In the genomic region with DNA sequence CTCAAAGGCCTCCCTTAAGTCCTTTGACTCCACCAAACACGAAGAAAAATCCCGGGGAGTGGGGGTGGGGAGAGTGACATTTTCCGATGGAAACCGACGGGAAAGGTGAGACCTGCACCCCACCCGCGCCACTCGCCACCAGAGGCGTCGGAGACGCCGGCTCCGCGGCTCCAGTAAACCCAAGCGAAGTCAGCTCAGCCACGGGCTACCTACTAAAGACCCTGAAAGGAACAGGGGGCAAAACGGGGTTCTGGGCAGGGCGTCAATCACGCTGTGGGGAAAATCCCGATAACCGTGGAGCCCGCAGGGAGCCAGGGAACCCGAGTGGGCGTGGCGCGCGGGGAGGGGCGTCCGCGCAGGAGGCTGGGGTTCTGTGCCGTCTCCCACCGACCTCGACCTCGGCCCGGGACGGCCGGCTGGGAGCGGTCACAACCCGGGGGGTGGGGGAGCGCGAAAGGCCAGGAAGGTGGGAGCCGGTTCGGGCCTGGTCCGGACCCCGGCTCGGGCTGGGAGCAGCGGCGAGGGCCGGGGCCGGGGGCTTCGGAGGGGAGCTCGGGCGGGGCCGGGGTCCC, we compare ENCODE assay signal across 8 cellular contexts. TPM values are rescaled to one million over a fixed set of nuclear protein-coding genes. Genes with fewer than 3 reads are reported as not detected.
DNase-seq lines count a peak whose midpoint lies in the region; ATAC-seq and TF ChIP-seq lines count a peak whose summit lies in the region.

No MANE protein-coding gene starts in this region.

- H3K27ac ChIP-seq in esophagus muscularis mucosa (replicated peaks in 1 of 4) (peak overlapping the region; percentile 98 to 99 (median 98)), neutrophil (peak overlapping the region; percentile 91), transverse colon (peak overlapping the region; percentile 99 to 100 (median 100))

- under 1% methylated on average over 38 of the region's 54 CpGs for WGBS in esophagus muscularis mucosa
- 1% methylated on average over 44 of the region's 54 CpGs; no CpG with 5 or more reads in 1 of the 2 donors for WGBS in transverse colon (ENCODE audit: low coverage in 1 of 2), 2 donors

- H3K27me3 ChIP-seq in esophagus muscularis mucosa, result no peaks in the 10 kb centered on the region
- no peaks in the 10 kb centered on the region for H3K27me3 ChIP-seq in neutrophil
- H3K27me3 ChIP-seq in transverse colon, result no peaks in the 10 kb centered on the region

- H3K9me3 ChIP-seq in esophagus muscularis mucosa (no peaks in the 10 kb centered on the region), neutrophil (no peaks in the 10 kb centered on the region), transverse colon (no peaks in the 10 kb centered on the region)

- H3K36me3 ChIP-seq in esophagus muscularis mucosa (peaks cover 6 to 22% (median 18%) of the 10 kb centered on the region in 4 donors), neutrophil (peaks cover 20% of the 10 kb centered on the region), transverse colon (peaks cover 0 to 18% (median 9%) of the 10 kb centered on the region in 4 donors)

- peak overlapping the region; percentile 87 for H3K4me3 ChIP-seq in Jurkat, Clone E6-1 (ENCODE audit: low read length)
- peak overlapping the region; percentile 77 to 98 (median 95) for H3K4me3 ChIP-seq in esophagus muscularis mucosa
- peak overlapping the region; percentile 86 to 94 for H3K4me3 ChIP-seq in neutrophil (ENCODE audit: low read depth in 1 of 2, low read length in 1 of 2)
- H3K4me3 ChIP-seq in transverse colon, result peak overlapping the region; percentile 82 to 100 (median 98)

- no peak for TF ChIP-seq EP300 in esophagus muscularis mucosa (IDR thresholded peaks at IDR 0.05)
- no peak for TF ChIP-seq EP300 in transverse colon (IDR thresholded peaks at IDR 0.05; ENCODE audit: low read depth)

- peak; percentile 23 for ATAC-seq in GM21529 (IDR thresholded peaks at IDR 0.05; ENCODE audit: unreplicated experiment)

- no peak for TF ChIP-seq POLR2A in esophagus muscularis mucosa (IDR thresholded peaks at IDR 0.05; ENCODE audit: low read depth)
- no peak for TF ChIP-seq POLR2A in transverse colon (IDR thresholded peaks at IDR 0.05)

- TF ChIP-seq CTCF in esophagus muscularis mucosa (IDR thresholded peaks at IDR 0.05) (peak in 1 of 3 experiments; percentile 17), neutrophil (IDR thresholded peaks at IDR 0.05) (no peak), transverse colon (IDR thresholded peaks at IDR 0.05) (peak in 3 of 5 experiments; percentile 18 to 38 (median 24))

- in situ Hi-C loops in transverse colon (cut with MboI; ENCODE audit: low pct_ligation_motif_present in 1 of 4, low pct_unique_long_range_greater_than_20kb in 1 of 4, low sequenced_read_pairs in 3 of 4), result no loop called here

- DNase-seq in COLO668 (lab: John Stamatoyannopoulos, UW; ENCODE audit: unreplicated experiment), result peak; percentile 31
- no peak for DNase-seq in Jurkat, Clone E6-1 (ENCODE audit: low read depth, low spot score)
- DNase-seq in activated T-cell treated with anti-CD3 and anti-CD28 coated beads for 24 hours (ENCODE audit: low read depth), result peak; percentile 20
- no peak for DNase-seq in esophagus muscularis mucosa (ENCODE audit: extremely low spot score)
- peak; percentile 55 for DNase-seq in transverse colon
- no peak for DNase-seq in LoVo (ENCODE audit: low spot score)

- peaks cover 25 to 40% (median 32%) of the 10 kb centered on the region in 4 donors for H3K4me1 ChIP-seq in esophagus muscularis mucosa
- peaks cover 18% of the 10 kb centered on the region in 2 experiments for H3K4me1 ChIP-seq in neutrophil (ENCODE audit: control insufficient read depth in 1 of 2, insufficient read depth in 1 of 2, low read depth in 1 of 2, low read length in 1 of 2)
- peaks cover 14 to 27% (median 22%) of the 10 kb centered on the region in 4 donors for H3K4me1 ChIP-seq in transverse colon

- intact Hi-C loops in esophagus muscularis mucosa (cut with DNase I) (loop anchor here (5.0 kb wide), 1 partner anchor 55 kb away; no protein-coding TSS in a partner anchor), transverse colon (cut with DNase I; ENCODE audit: low total_unique reads) (no loop called here)

RNA-seq across cellular contexts. Expression of a gene that starts 0.6 kb away (rescaled TPM):
- polyA plus RNA-seq in Jurkat, Clone E6-1 (2012; ENCODE audit: insufficient read depth, insufficient read length), result 50.9 TPM
- total RNA-seq in esophagus muscularis mucosa (10 to 100 TPM; 57.3 to 81.4 (median 74.4) TPM), transverse colon (100 to 1,000 TPM in 1 of 4 donors, 10 to 100 TPM in 3; 68.1 to 108 (median 83.6) TPM)

RNA-seq across cellular contexts. Expression of a gene that starts 50.8 kb away (rescaled TPM):
- polyA plus RNA-seq in Jurkat, Clone E6-1 (2012; ENCODE audit: insufficient read depth, insufficient read length), result 8.8 TPM
- total RNA-seq in esophagus muscularis mucosa (10 to 100 TPM in 3 of 4 donors, 1 to 10 TPM in 1; 6.2 to 24.3 (median 19.4) TPM), transverse colon (10 to 100 TPM; 26.5 to 83.0 (median 59.6) TPM)

Comparison
In these comparisons a context has a peak if more than half of its experiments do, and no peak if none do; other contexts are left out.
1. DNase-seq: peak in COLO668 (single experiment), activated T-cell treated with anti-CD3 and anti-CD28 coated beads for 24 hours (single experiment) and transverse colon (single experiment); none in Jurkat, Clone E6-1 (single experiment), esophagus muscularis mucosa (single experiment) and LoVo (single experiment).
2. Peak in every context shown above with its lines, with median percentiles within 50 percentile points of each other: H3K4me3 ChIP-seq and H3K27ac ChIP-seq.